33 cellular contexts compared by ENCODE assay signal in the genomic region with DNA sequence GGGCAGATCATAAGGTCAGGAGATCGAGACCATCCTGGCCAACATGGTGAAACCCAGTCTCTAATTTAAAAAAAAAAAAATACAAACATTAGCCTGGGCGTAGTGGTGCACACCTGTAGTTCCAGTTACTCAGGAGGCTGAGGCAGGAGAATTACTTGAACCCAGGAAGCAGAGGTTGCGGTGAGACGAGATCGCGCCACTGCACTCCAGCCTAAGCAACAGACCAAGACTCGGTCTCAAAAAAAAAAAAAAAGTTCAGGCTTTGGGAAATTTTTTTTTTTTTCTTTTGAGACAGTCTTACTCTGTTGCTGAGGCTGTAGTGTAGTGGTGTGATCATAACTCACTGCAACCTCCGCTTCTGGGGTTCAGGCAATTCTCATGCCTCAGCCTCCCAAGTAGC.
"Had no signal": no experiment of that assay in that cellular context is flagged by ENCODE, and none has a peak within 500 bp of the region (broad histone marks: within the 10 kb centered on the region; RNA-seq: fewer than 3 reads in every experiment).

No MANE protein-coding gene starts in this region.

- DNase-seq: activated CD4-positive, alpha-beta memory T cell treated with anti-CD3 and anti-CD28 coated beads, Interleukin-2, amount 10 ng/mL, durations not matched to agents 7 days and 5 days; activated CD4-positive, alpha-beta T cell treated with anti-CD3 and anti-CD28 coated beads for 1 hour; activated CD4-positive, alpha-beta T cell treated with anti-CD3 and anti-CD28 coated beads for 48 hours; activated CD4-positive, CD25-positive, alpha-beta regulatory T cell; activated CD8-positive, alpha-beta memory T cell treated with anti-CD3 and anti-CD28 coated beads for 24 hours; activated CD8-positive, alpha-beta memory T cell treated with anti-CD3 and anti-CD28 coated beads, Interleukin-2, amount 10 ng/mL, durations not matched to agents 7 days and 5 days; activated CD8-positive, alpha-beta memory T cell treated with anti-CD3 and anti-CD28 coated beads, Interleukin-2, amount 50 U/mL, for 48 hours; activated effector memory CD4-positive, alpha-beta T cell treated with anti-CD3 and anti-CD28 coated beads, Interleukin-2, amount 50 U/mL, for 16 hours; activated naive CD4-positive, alpha-beta T cell treated with Interleukin-2 at 50 U/mL for 16 hours; activated naive CD8-positive, alpha-beta T cell treated with anti-CD3 and anti-CD28 coated beads, Interleukin-2, amount 50 U/mL, for 24 hours; activated T-cell treated with anti-CD3 and anti-CD28 coated beads, Interleukin-2, amount 50 U/mL, for 48 hours; anterior cingulate cortex; caudate nucleus; Kasumi-1; KG1; MM.1S; MV-4-11; NCI-H1092; NCI-H1436 treated with DMSO at 0.1 percent for 48 hours; NCI-H1694 treated with DMSO at 0.1 percent for 48 hours; NCI-H2029; NCI-H345; NCI-H510A; NCI-H526; NCI-H748 treated with DMSO at 0.1 percent for 48 hours; NK-92 treated with Interleukin-12 subunit alpha and Interleukin-12 subunit beta, amount 100 ng/mL, for 24 hours; Right ventricle myocardium superior; SW 1271; T-helper 1 cell; T1000; WERI-Rb-1 had no signal

- ATAC-seq: activated CD8-positive, alpha-beta memory T cell treated with anti-CD3 and anti-CD28 coated beads, Interleukin-2, amount 10 ng/mL, durations not matched to agents 7 days and 5 days; activated naive CD8-positive, alpha-beta T cell treated with anti-CD3 and anti-CD28 coated beads, Interleukin-2, amount 50 U/mL, for 24 hours had no signal

- H3K36me3 ChIP-seq: WERI-Rb-1 had no signal

- H3K4me3 Mint-ChIP-seq: activated CD4-positive, alpha-beta memory T cell treated with anti-CD3 and anti-CD28 coated beads, Interleukin-2, amount 10 ng/mL, durations not matched to agents 7 days and 5 days; activated CD8-positive, alpha-beta memory T cell treated with anti-CD3 and anti-CD28 coated beads, Interleukin-2, amount 10 ng/mL, durations not matched to agents 7 days and 5 days; activated naive CD8-positive, alpha-beta T cell treated with anti-CD3 and anti-CD28 coated beads, Interleukin-2, amount 50 U/mL, for 24 hours; brain had no signal

- H3K36me3 Mint-ChIP-seq: activated naive CD8-positive, alpha-beta T cell had no signal

- H3K27ac Mint-ChIP-seq: activated CD4-positive, alpha-beta memory T cell treated with anti-CD3 and anti-CD28 coated beads, Interleukin-2, amount 10 ng/mL, durations not matched to agents 7 days and 5 days; activated CD8-positive, alpha-beta memory T cell treated with anti-CD3 and anti-CD28 coated beads, Interleukin-2, amount 10 ng/mL, durations not matched to agents 7 days and 5 days; activated naive CD8-positive, alpha-beta T cell treated with anti-CD3 and anti-CD28 coated beads, Interleukin-2, amount 50 U/mL, for 24 hours had no signal

- H3K27me3 Mint-ChIP-seq: activated CD4-positive, alpha-beta memory T cell treated with anti-CD3 and anti-CD28 coated beads, Interleukin-2, amount 10 ng/mL, durations not matched to agents 7 days and 5 days; activated CD8-positive, alpha-beta memory T cell treated with anti-CD3 and anti-CD28 coated beads, Interleukin-2, amount 10 ng/mL, durations not matched to agents 7 days and 5 days; activated naive CD8-positive, alpha-beta T cell; activated naive CD8-positive, alpha-beta T cell treated with anti-CD3 and anti-CD28 coated beads, Interleukin-2, amount 50 U/mL, for 24 hours; brain had no signal

- H3K27ac ChIP-seq: WERI-Rb-1 had no signal

- H3K9me3 Mint-ChIP-seq: activated CD4-positive, alpha-beta memory T cell treated with anti-CD3 and anti-CD28 coated beads, Interleukin-2, amount 10 ng/mL, durations not matched to agents 7 days and 5 days; activated naive CD8-positive, alpha-beta T cell treated with anti-CD3 and anti-CD28 coated beads, Interleukin-2, amount 50 U/mL, for 24 hours; brain had no signal
